In the genomic region with DNA sequence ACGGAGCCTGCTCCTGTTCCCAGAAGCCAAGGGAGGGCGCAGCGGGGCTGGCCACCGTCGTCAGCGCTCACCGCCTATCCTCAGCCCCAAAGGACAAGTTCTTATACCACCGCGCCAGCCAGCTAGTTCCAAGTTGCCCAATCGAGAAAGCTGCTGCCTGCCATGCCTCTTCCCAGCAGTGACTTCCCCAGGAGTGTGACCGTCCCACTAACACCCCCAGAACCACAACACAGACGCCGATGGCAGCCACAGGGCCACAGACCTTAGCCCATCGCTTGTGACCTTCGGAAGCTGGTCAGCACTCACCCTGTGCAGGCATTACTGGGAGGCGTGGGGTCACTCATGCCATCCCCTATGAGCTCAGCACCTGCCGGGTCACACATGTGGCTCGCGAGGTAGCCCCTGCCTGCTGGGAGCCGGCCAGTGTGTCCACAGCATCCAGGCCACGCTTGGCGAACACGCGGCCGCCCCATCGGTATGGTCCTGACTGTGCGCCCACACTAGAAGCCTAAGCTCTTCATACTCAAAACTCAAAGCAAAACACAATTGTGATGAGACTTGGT, we compare ENCODE assay signal across 14 cellular contexts. TPM values are rescaled to one million over a fixed set of nuclear protein-coding genes. Genes with fewer than 3 reads are reported as not detected.
DNase-seq lines count a peak whose midpoint lies in the region; ATAC-seq and TF ChIP-seq lines count a peak whose summit lies in the region.
"Had no signal": no experiment of that assay in that cellular context is flagged by ENCODE, and none has a peak within 500 bp of the region (broad histone marks: within the 10 kb centered on the region; RNA-seq: fewer than 3 reads in every experiment).

No MANE protein-coding gene starts in this region.

- TF ChIP-seq POLR2A in HCT116 (IDR thresholded peaks at IDR 0.05; ENCODE audit: borderline replicate concordance, extremely low read depth, insufficient read depth, insufficient read length): no peak

- peaks cover 58% of the 10 kb centered on the region for H3K79me2 ChIP-seq in HCT116 (ENCODE audit: insufficient read depth, low read length)

- H4K8ac ChIP-seq in mesenchymal stem cell (ENCODE audit: low read length): peak overlapping the region; percentile 47

- H3K9me2 ChIP-seq in HCT116 (ENCODE audit: insufficient read depth): no peaks in the 10 kb centered on the region

- no peaks in the 10 kb centered on the region for H4K20me1 ChIP-seq in HCT116 (ENCODE audit: insufficient read depth)

- H2AK5ac ChIP-seq in mesenchymal stem cell (ENCODE audit: low read length, severe bottlenecking): no peak overlapping the region

- TF ChIP-seq CTCF in HCT116 (IDR thresholded peaks at IDR 0.05 in 2 of 3, conservative IDR thresholded peaks at IDR 0.05 in 1 of 3; ENCODE audit: borderline replicate concordance in 1 of 3, insufficient read depth in 1 of 3, low read depth in 2 of 3, low read length in 2 of 3): no peak
- TF ChIP-seq CTCF in chondrocyte (IDR thresholded peaks at IDR 0.05): no peak

- peaks cover 16% of the 10 kb centered on the region for H3K36me3 Mint-ChIP-seq in chondrocyte (ENCODE audit: low read depth)
- peaks cover 86% of the 10 kb centered on the region for H3K36me3 Mint-ChIP-seq in stimulated activated effector memory CD8-positive, alpha-beta T cell treated with anti-CD3 and anti-CD28 coated beads, Interleukin-12 subunit alpha, Interleukin-12 subunit beta, amount 100 ng/mL, for 72 hours

- no peak overlapping the region for H2BK120ac ChIP-seq in mesenchymal stem cell (ENCODE audit: low read depth, low read length)

- DNase-seq in HCT116 (ENCODE audit: low read depth, low spot score) (no peak), chondrocyte (ENCODE audit: low spot score) (peak; percentile 91), mesenchymal stem cell (no peak), COLO829 (ENCODE audit: low spot score) (no peak), retina (no peak), DMS79 (lab: John Stamatoyannopoulos, UW) (no peak)
- DNase-seq in stimulated activated effector memory CD8-positive, alpha-beta T cell treated with anti-CD3 and anti-CD28 coated beads, Interleukin-12 subunit alpha, Interleukin-12 subunit beta, amount 100 ng/mL, for 72 hours (ENCODE audit: low spot score in 2 of 2): no peak
- DNase-seq: activated CD4-positive, alpha-beta T cell treated with anti-CD3 and anti-CD28 coated beads, Interleukin-2, amount 50 U/mL, for 1 hour; hippocampal formation; Kasumi-1; midbrain; T-helper 1 cell had no signal

- H3K27ac ChIP-seq in HCT116 (ENCODE audit: low read depth, low read length) (peak overlapping the region; percentile 91), mesenchymal stem cell (ENCODE audit: low read length, poor library complexity, severe bottlenecking) (no peak overlapping the region)

- H3K27me3 ChIP-seq in HCT116 (ENCODE audit: insufficient read depth, low read length) (no peaks in the 10 kb centered on the region), mesenchymal stem cell (ENCODE audit: control insufficient read depth in 1 of 2, insufficient read depth in 1 of 2, low read length in 2 of 2) (no peaks in the 10 kb centered on the region)
- H3K27me3 ChIP-seq: sigmoid colon had no signal

- ATAC-seq in HCT116 (no peak), GM18868 (IDR thresholded peaks at IDR 0.05; ENCODE audit: unreplicated experiment) (no peak)
- no peak for ATAC-seq in stimulated activated effector memory CD8-positive, alpha-beta T cell treated with anti-CD3 and anti-CD28 coated beads, Interleukin-12 subunit alpha, Interleukin-12 subunit beta, amount 100 ng/mL, for 72 hours

- H2BK12ac ChIP-seq in mesenchymal stem cell (ENCODE audit: low read length in 2 of 2): peak overlapping the region in 1 of 2 experiments; percentile 23

- H3K4me3 ChIP-seq in HCT116 (replicated peaks in 1 of 2; ENCODE audit: low read depth in 1 of 2, low read length in 2 of 2) (peak overlapping the region in 1 of 2 experiments; percentile 43; a peak in 3 of 4 replicates), mesenchymal stem cell (ENCODE audit: insufficient read depth in 1 of 2, low read depth in 1 of 2, low read length in 2 of 2) (no peak overlapping the region)
- H3K4me3 ChIP-seq: sigmoid colon had no signal

- H3K9me3 ChIP-seq in HCT116 (ENCODE audit: control insufficient read depth in 1 of 2, insufficient read depth in 1 of 2, low read depth in 1 of 2, low read length in 2 of 2) (no peaks in the 10 kb centered on the region), mesenchymal stem cell (ENCODE audit: control insufficient read depth, low read length) (no peaks in the 10 kb centered on the region)
- H3K9me3 ChIP-seq: sigmoid colon had no signal

- H3K4me1 Mint-ChIP-seq in chondrocyte (ENCODE audit: low read depth): no peaks in the 10 kb centered on the region
- peaks cover 8% of the 10 kb centered on the region for H3K4me1 Mint-ChIP-seq in stimulated activated effector memory CD8-positive, alpha-beta T cell treated with anti-CD3 and anti-CD28 coated beads, Interleukin-12 subunit alpha, Interleukin-12 subunit beta, amount 100 ng/mL, for 72 hours

- H3K79me1 ChIP-seq in mesenchymal stem cell (replicated peaks; ENCODE audit: low read length, poor library complexity, severe bottlenecking): peaks cover 57% of the 10 kb centered on the region

- H4K91ac ChIP-seq in mesenchymal stem cell (ENCODE audit: low read length): peak overlapping the region; percentile 50

- H3K23ac ChIP-seq in mesenchymal stem cell (ENCODE audit: low read length in 2 of 2): no peak overlapping the region

- no peaks in the 10 kb centered on the region for H3K27me3 Mint-ChIP-seq in chondrocyte (ENCODE audit: low read depth)

- H3K9me3 Mint-ChIP-seq in chondrocyte (ENCODE audit: low read depth): no peaks in the 10 kb centered on the region
- H3K9me3 Mint-ChIP-seq in stimulated activated effector memory CD8-positive, alpha-beta T cell treated with anti-CD3 and anti-CD28 coated beads, Interleukin-12 subunit alpha, Interleukin-12 subunit beta, amount 100 ng/mL, for 72 hours: no peaks in the 10 kb centered on the region

- H3K27ac Mint-ChIP-seq in chondrocyte (ENCODE audit: unreplicated experiment): no peak overlapping the region
- H3K27ac Mint-ChIP-seq in stimulated activated effector memory CD8-positive, alpha-beta T cell treated with anti-CD3 and anti-CD28 coated beads, Interleukin-12 subunit alpha, Interleukin-12 subunit beta, amount 100 ng/mL, for 72 hours: peak overlapping the region; percentile 60

- no peak overlapping the region for H3K18ac ChIP-seq in mesenchymal stem cell (ENCODE audit: low read depth in 1 of 2, low read length in 2 of 2)

- TF ChIP-seq RAD21 in HCT116 (IDR thresholded peaks at IDR 0.05; ENCODE audit: low read depth): no peak

- H3K36me3 ChIP-seq in HCT116 (ENCODE audit: control insufficient read depth in 1 of 2, insufficient read depth in 2 of 2, low read length in 2 of 2) (peaks cover 7 to 59% of the 10 kb centered on the region in 2 experiments; a peak in 3 of 4 replicates), mesenchymal stem cell (ENCODE audit: control insufficient read depth in 1 of 2, insufficient read depth in 2 of 2, low read depth in 1 of 2, low read length in 2 of 2) (peaks cover 80 to 100% of the 10 kb centered on the region in 2 experiments)

- TSS peak; percentile 79 for BruUV-seq in HCT116 (replicated peaks; lab: Mats Ljungman, UMichigan)

- H3K4ac ChIP-seq in mesenchymal stem cell (ENCODE audit: low read depth in 1 of 2, low read length in 2 of 2): no peak overlapping the region

- peaks cover 18 to 28% of the 10 kb centered on the region in 2 experiments for H3K4me1 ChIP-seq in HCT116 (ENCODE audit: control insufficient read depth in 1 of 2, insufficient read depth in 2 of 2, low read length in 2 of 2)
- peaks cover 14% of the 10 kb centered on the region for H3K4me1 ChIP-seq in mesenchymal stem cell (ENCODE audit: control insufficient read depth, insufficient read depth, low read depth, low read length)
- H3K4me1 ChIP-seq: sigmoid colon had no signal

- H3K14ac ChIP-seq in mesenchymal stem cell (ENCODE audit: low read length in 2 of 2): no peak overlapping the region

- CTCF ChIA-PET in HCT116 (lab: Charles Lee): no interaction called here

- H3K4me3 Mint-ChIP-seq in chondrocyte (ENCODE audit: unreplicated experiment): no peak overlapping the region
- no peak overlapping the region for H3K4me3 Mint-ChIP-seq in stimulated activated effector memory CD8-positive, alpha-beta T cell treated with anti-CD3 and anti-CD28 coated beads, Interleukin-12 subunit alpha, Interleukin-12 subunit beta, amount 100 ng/mL, for 72 hours

- H3K4me2 ChIP-seq in HCT116 (ENCODE audit: low read length) (peak overlapping the region; percentile 80), mesenchymal stem cell (ENCODE audit: low read length, poor library complexity, severe bottlenecking) (no peak overlapping the region)

- H3K9ac ChIP-seq in HCT116 (ENCODE audit: low read length): peak overlapping the region; percentile 70
- H3K9ac ChIP-seq in mesenchymal stem cell (ENCODE audit: low read length): peak overlapping the region; percentile 26

- H2BK5ac ChIP-seq in mesenchymal stem cell (ENCODE audit: low read depth, low read length, poor library complexity, severe bottlenecking): no peak overlapping the region

- no peak overlapping the region for H2BK15ac ChIP-seq in mesenchymal stem cell (ENCODE audit: low read depth, poor library complexity, severe bottlenecking)

- RAD21 ChIA-PET in HCT116 (lab: Charles Lee; ENCODE audit: low non-redundant PET in 1 of 2, low total read pairs in 2 of 2, uncharacterized antibody in 2 of 2, unreplicated experiment in 2 of 2): no interaction called here

- H2AFZ ChIP-seq in HCT116 (ENCODE audit: low read depth, low read length, poor library complexity, severe bottlenecking) (no peak overlapping the region), mesenchymal stem cell (ENCODE audit: low read depth, low read length) (no peak overlapping the region)

- 98% methylated on average over 22 of the region's 27 CpGs for WGBS in mesenchymal stem cell

- intact Hi-C loops in HCT116 (cut with micrococcal nuclease): no loop called here

- POLR2A ChIA-PET in HCT116 (lab: Charles Lee): no interaction called here

TF ChIP-seq in HCT116, 20 proteins besides CTCF, POLR2A, EP300 and RAD21 (continues in another document):
- no peak for TF ChIP-seq POLR2AphosphoS5 (IDR thresholded peaks at IDR 0.05; ENCODE audit: low read depth, low read length)
- no peak for TF ChIP-seq FOSL1 (IDR thresholded peaks at IDR 0.05; ENCODE audit: low read depth)
- no peak for TF ChIP-seq JUND (IDR thresholded peaks at IDR 0.05)
- no peak for TF ChIP-seq CEBPB (IDR thresholded peaks at IDR 0.05; ENCODE audit: low read depth)
- TF ChIP-seq EZH2 (IDR thresholded peaks at IDR 0.05): no peak
- TF ChIP-seq EZH2phosphoT487 (IDR thresholded peaks at IDR 0.05; ENCODE audit: borderline replicate concordance): no peak
- TF ChIP-seq SP1 (IDR thresholded peaks at IDR 0.05; ENCODE audit: low read depth): no peak

RNA-seq across cellular contexts. Expression of gene NADK, which starts 20.1 kb away (rescaled TPM):
- total RNA-seq in HCT116 (2021; ENCODE audit: unreplicated experiment) (93.4 TPM), chondrocyte (66.4 to 75.8 TPM (median 68.1 TPM) in 3 replicates)
- polyA plus RNA-seq in HCT116 (2012): 51.9 and 64.0 TPM in 2 replicates
- 42.8 TPM for polyA plus RNA-seq in mesenchymal stem cell (2013, experiment 1 of 2)
- polyA plus RNA-seq in mesenchymal stem cell (2013, experiment 2 of 2): 40.7 TPM

RNA-seq across cellular contexts. Expression of gene CDK11A, which starts 34.0 kb away (rescaled TPM):
- 61.0 TPM for total RNA-seq in HCT116 (2021; ENCODE audit: unreplicated experiment)
- polyA plus RNA-seq in HCT116 (2012): 34.7 and 38.4 TPM in 2 replicates
- 23.8 to 37.8 TPM (median 26.0 TPM) in 3 replicates for total RNA-seq in chondrocyte
- 20.9 TPM for polyA plus RNA-seq in mesenchymal stem cell (2013, experiment 1 of 2)
- 19.3 TPM for polyA plus RNA-seq in mesenchymal stem cell (2013, experiment 2 of 2)
